Comparison of ENCODE assay signal across 1 cellular context in the genomic region with DNA sequence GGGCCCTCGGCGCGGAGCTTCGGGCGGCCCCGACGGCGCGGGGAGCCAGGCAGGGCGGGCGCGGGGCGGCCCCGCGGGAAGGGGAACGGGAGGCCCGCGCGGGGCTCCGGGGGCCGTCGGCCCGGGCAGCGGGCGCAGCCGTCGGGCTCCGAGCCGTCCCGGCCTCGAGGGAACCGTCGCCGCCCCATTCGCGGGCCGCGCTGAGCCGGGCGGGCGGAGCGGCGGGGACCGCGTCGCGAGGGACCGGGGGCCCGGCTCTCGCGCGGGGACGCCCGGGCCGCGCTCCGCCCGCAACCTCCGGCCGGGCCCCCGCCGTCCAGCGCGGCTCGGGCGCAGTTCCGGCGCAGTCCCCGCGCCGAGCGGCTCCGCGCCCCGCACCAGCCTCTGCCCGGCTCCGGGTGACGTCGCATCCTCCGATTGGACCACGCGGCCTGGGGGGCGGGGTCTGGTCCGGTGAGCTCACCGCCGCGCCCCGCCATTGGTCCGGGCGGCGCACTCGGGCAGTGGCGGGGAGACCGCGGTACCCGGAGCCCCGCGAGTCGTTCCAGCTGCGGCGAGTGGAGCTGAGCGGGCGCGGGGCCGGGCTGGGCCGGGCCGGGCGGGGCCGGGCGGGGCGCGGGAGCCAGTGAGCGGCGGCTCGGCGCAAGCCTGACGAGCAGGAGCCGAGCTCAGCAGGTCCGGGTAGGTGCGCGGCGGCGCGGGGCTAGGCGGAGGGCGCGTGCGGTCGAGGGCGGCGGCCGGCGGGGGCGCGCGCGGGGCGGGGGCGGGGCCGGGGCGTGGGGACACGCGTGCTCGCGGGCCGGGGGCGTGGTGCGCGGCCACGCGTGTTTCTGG.
TF ChIP-seq lines count a peak whose summit lies in the region.

No MANE protein-coding gene starts in this region.

TF ChIP-seq in H1, 55 proteins besides CTCF, POLR2A, EP300 and RAD21 (continued from another document):
- TF ChIP-seq GTF2F1 (IDR thresholded peaks at IDR 0.05; ENCODE audit: borderline replicate concordance, low read depth, low read length) (no peak), JUND (IDR thresholded peaks at IDR 0.05; ENCODE audit: low read length) (peak; percentile 63; the same call in 1 of the 2 replicates)
